Comparison of ENCODE assay signal across 1 cellular context in the genomic region with DNA sequence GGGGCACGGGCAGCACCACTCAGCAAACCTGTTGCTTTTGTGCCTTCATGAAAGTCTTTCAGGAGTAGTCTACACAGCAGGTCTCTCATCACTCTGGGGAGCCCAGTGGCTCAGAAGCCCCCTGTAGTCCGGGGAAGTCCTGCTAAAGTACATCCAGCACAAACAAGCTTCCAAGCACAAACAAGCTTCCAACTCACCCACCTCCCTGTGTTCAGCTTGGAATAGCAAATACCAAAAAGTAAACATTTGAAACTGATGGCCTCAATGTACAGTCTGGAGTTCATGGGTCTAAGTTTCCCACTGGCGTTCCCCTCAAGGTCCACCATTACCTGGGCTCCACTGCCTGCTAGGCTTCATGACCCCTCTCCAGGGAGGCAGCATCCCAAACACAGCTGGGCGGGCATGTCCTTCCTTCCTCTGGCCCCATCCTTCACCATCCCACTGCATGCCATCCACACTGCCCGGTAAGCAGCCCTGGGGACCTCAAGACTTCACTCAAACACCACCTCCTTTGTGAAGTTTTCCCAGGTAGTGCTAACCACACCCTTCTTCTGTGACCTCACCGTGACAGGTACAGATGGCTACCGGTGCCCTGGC.
TF ChIP-seq lines count a peak whose summit lies in the region.

No MANE protein-coding gene starts in this region.

TF ChIP-seq in IMR-90, 13 proteins besides CTCF, POLR2A, EP300 and RAD21 (continued from another document):
- TF ChIP-seq, protein P1, sequence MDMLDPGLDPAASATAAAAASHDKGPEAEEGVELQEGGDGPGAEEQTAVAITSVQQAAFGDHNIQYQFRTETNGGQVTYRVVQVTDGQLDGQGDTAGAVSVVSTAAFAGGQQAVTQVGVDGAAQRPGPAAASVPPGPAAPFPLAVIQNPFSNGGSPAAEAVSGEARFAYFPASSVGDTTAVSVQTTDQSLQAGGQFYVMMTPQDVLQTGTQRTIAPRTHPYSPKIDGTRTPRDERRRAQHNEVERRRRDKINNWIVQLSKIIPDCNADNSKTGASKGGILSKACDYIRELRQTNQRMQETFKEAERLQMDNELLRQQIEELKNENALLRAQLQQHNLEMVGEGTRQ (IDR thresholded peaks at IDR 0.05; ENCODE audit: low read depth, low read length) = no peak
- TF ChIP-seq SMC3 (IDR thresholded peaks at IDR 0.05; ENCODE audit: low read depth, low read length) = no peak
- no peak for TF ChIP-seq BHLHE40 (IDR thresholded peaks at IDR 0.05; ENCODE audit: low read depth, low read length)
- TF ChIP-seq NFE2L2 (IDR thresholded peaks at IDR 0.05; ENCODE audit: low read depth, low read length) = no peak
